ENCODE assay signal across 16 cellular contexts in the genomic region with DNA sequence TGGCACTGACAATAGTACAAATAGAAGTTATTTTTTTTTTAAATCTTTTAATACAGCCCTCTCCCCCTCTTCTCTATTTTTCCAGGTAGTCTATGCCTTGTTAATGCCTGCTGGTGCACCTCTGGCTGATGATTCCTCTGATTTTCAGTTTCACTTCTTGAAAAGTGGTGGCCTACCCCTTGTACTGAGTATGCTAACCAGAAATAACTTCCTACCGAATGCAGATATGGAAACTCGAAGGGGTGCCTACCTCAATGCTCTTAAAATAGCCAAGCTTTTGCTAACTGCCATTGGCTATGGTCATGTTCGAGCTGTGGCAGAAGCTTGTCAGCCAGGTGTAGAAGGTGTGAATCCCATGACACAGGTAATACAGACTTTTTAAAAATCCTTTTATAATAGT.
DNase-seq lines count a peak whose midpoint lies in the region; ATAC-seq and TF ChIP-seq lines count a peak whose summit lies in the region.
"Had no signal": no experiment of that assay in that cellular context is flagged by ENCODE, and none has a peak within 500 bp of the region (broad histone marks: within the 10 kb centered on the region; RNA-seq: fewer than 3 reads in every experiment).

No MANE protein-coding gene starts in this region.

- ATAC-seq in GM18505 (IDR thresholded peaks at IDR 0.05; ENCODE audit: unreplicated experiment), result peak; percentile 63
- peak; percentile 53 for ATAC-seq in GM21786 (IDR thresholded peaks at IDR 0.05; ENCODE audit: unreplicated experiment)
- ATAC-seq in GM19455 (IDR thresholded peaks at IDR 0.05; ENCODE audit: unreplicated experiment), result no peak
- ATAC-seq: lower lobe of right lung had no signal

- DNase-seq in CD1c-positive myeloid dendritic cell (ENCODE audit: extremely low spot score), result peak; percentile 19
- DNase-seq in NAMALWA (ENCODE audit: low spot score), result peak; percentile 36
- no peak for DNase-seq in stimulated activated CD8-positive, alpha-beta memory T cell treated with anti-CD3 and anti-CD28 coated beads, Interleukin-4, amount 100 ng/mL, for 48 hours
- no peak for DNase-seq in kidney glomerular epithelial cell (lab: John Stamatoyannopoulos, UW)
- DNase-seq in NCI-H146 treated with DMSO at 0.1 percent for 48 hours (lab: John Stamatoyannopoulos, UW; ENCODE audit: unreplicated experiment), result no peak
- DNase-seq: activated CD4-positive, alpha-beta T cell treated with anti-CD3 and anti-CD28 coated beads for 1 hour; BE2C; erythroblast; hypothalamus; lower lobe of right lung; NCI-H1105 treated with DMSO at 0.1 percent for 48 hours; NCI-H524 treated with DMSO at 0.1 percent for 48 hours; ovary had no signal

- no peak for TF ChIP-seq POLR2A in GM18505 (IDR thresholded peaks at IDR 0.05; ENCODE audit: borderline replicate concordance, extremely low read depth, insufficient read depth, insufficient read length)

Comparison
In these comparisons a context has a peak if more than half of its experiments do, and no peak if none do; other contexts are left out.
1. DNase-seq: peak in CD1c-positive myeloid dendritic cell (single experiment) and NAMALWA (single experiment); none in stimulated activated CD8-positive, alpha-beta memory T cell treated with anti-CD3 and anti-CD28 coated beads, Interleukin-4, amount 100 ng/mL, for 48 hours (single experiment), kidney glomerular epithelial cell (single experiment) and NCI-H146 treated with DMSO at 0.1 percent for 48 hours (single experiment).